23 cellular contexts compared by ENCODE assay signal in genomic region chr20:4699216-4699615, GRCh38. TPM values are rescaled to one million over a fixed set of nuclear protein-coding genes. Genes with fewer than 3 reads are reported as not detected.
"Had no signal": no experiment of that assay in that cellular context is flagged by ENCODE, and none has a peak within 500 bp of the region (broad histone marks: within the 10 kb centered on the region; RNA-seq: fewer than 3 reads in every experiment).

No MANE protein-coding gene starts in this region.

- H3K9me3 Mint-ChIP-seq: IgD-negative memory B cell had no signal

- H3K9me3 ChIP-seq: SK-N-SH had no signal

- H3K27me3 Mint-ChIP-seq: IgD-negative memory B cell had no signal

- H3K27ac Mint-ChIP-seq: IgD-negative memory B cell had no signal

- H3K4me2 ChIP-seq: SK-N-SH had no signal

- FAIRE-seq: RCC 7860 had no signal

- H3K4me3 Mint-ChIP-seq: IgD-negative memory B cell had no signal

- H3K9ac ChIP-seq: SK-N-SH had no signal

- DNase-seq: KBM-7, NCI-H1092, NCI-H1105 treated with DMSO at 0.1 percent for 48 hours, NCI-H1417 treated with DMSO at 0.1 percent for 48 hours, NCI-H146, NCI-H1694 treated with DMSO at 0.1 percent for 48 hours, NCI-H1930, NCI-H2081, NCI-H2171, NCI-H226, NCI-H446, NCI-H510A, NCI-H524 treated with DMSO at 0.1 percent for 48 hours, NCI-H69, NCI-H774, RPMI8226, SHP77, SK-N-SH had no signal

RNA-seq across cellular contexts. Expression of gene PRND, which starts 22.5 kb away (rescaled TPM):
- total RNA-seq: LHCN-M2, MCF 10A, SK-MEL-5 had no signal
- polyA plus RNA-seq: SK-N-SH had no signal
